ENCODE assay signal across 8 cellular contexts in genomic region chr14:35123388-35123703, GRCh38. TPM values are rescaled to one million over a fixed set of nuclear protein-coding genes. Genes with fewer than 3 reads are reported as not detected.
DNase-seq lines count a peak whose midpoint lies in the region; ATAC-seq and TF ChIP-seq lines count a peak whose summit lies in the region.

No MANE protein-coding gene starts in this region.

- no peaks in the 10 kb centered on the region for H3K27me3 Mint-ChIP-seq in activated T-cell treated with anti-CD3 and anti-CD28 coated beads, Interleukin-2, amount 50 U/mL, for 24 hours
- no peaks in the 10 kb centered on the region for H3K27me3 Mint-ChIP-seq in activated naive CD8-positive, alpha-beta T cell treated with anti-CD3 and anti-CD28 coated beads for 36 hours

- WGBS in thyroid gland, 2 donors: 37 to 39% methylated on average over 3 of the region's 3 CpGs

- no peaks in the 10 kb centered on the region for H3K27me3 ChIP-seq in thyroid gland

- H3K4me3 ChIP-seq in thyroid gland (replicated peaks in 1 of 3): peak overlapping the region in 2 of 3 donors; percentile 44 to 45

- no peaks in the 10 kb centered on the region for H3K36me3 ChIP-seq in thyroid gland

- no peak for TF ChIP-seq POLR2A in thyroid gland (IDR thresholded peaks at IDR 0.05)

- H3K9me3 ChIP-seq in thyroid gland: no peaks in the 10 kb centered on the region

- no peak for DNase-seq in activated T-cell treated with anti-CD3 and anti-CD28 coated beads, Interleukin-2, amount 50 U/mL, for 24 hours
- DNase-seq in activated T-cell treated with anti-CD3 and anti-CD28 coated beads, Interleukin-2, amount 50 U/mL, for 1 hour: no peak
- no peak for DNase-seq in activated naive CD8-positive, alpha-beta T cell treated with anti-CD3 and anti-CD28 coated beads for 36 hours
- peak; percentile 22 for DNase-seq in left kidney (ENCODE audit: low read depth, low spot score)
- DNase-seq in thyroid gland: no peak
- DNase-seq in AG20443 (ENCODE audit: low spot score): no peak
- no peak for DNase-seq in NCI-H187 (lab: John Stamatoyannopoulos, UW)

- H3K27ac Mint-ChIP-seq in activated T-cell treated with anti-CD3 and anti-CD28 coated beads, Interleukin-2, amount 50 U/mL, for 24 hours: peak overlapping the region; percentile 100
- H3K27ac Mint-ChIP-seq in activated naive CD8-positive, alpha-beta T cell treated with anti-CD3 and anti-CD28 coated beads for 36 hours: peak overlapping the region; percentile 97

- H3K4me1 Mint-ChIP-seq in activated T-cell treated with anti-CD3 and anti-CD28 coated beads, Interleukin-2, amount 50 U/mL, for 24 hours (ENCODE audit: low read depth): peaks cover 68% of the 10 kb centered on the region
- peaks cover 51% of the 10 kb centered on the region for H3K4me1 Mint-ChIP-seq in activated naive CD8-positive, alpha-beta T cell treated with anti-CD3 and anti-CD28 coated beads for 36 hours

- H3K36me3 Mint-ChIP-seq in activated T-cell treated with anti-CD3 and anti-CD28 coated beads, Interleukin-2, amount 50 U/mL, for 24 hours (ENCODE audit: low read depth): peaks cover 88% of the 10 kb centered on the region
- H3K36me3 Mint-ChIP-seq in activated naive CD8-positive, alpha-beta T cell treated with anti-CD3 and anti-CD28 coated beads for 36 hours: peaks cover 27% of the 10 kb centered on the region

- intact Hi-C loops in thyroid gland (cut with DNase I): loop anchor here (5.0 kb wide), 2 partner anchors 81 to 141 kb away; partner anchors contain the start of gene SRP54

- H3K4me1 ChIP-seq in thyroid gland: peaks cover 6 to 24% of the 10 kb centered on the region in 2 donors

- H3K27ac ChIP-seq in thyroid gland: peak overlapping the region in 2 of 3 donors; percentile 90 to 97

- TF ChIP-seq CTCF in thyroid gland (IDR thresholded peaks at IDR 0.05): no peak

- ATAC-seq in GM21737 (IDR thresholded peaks at IDR 0.05; ENCODE audit: unreplicated experiment): no peak

- peak overlapping the region; percentile 92 for H3K4me3 Mint-ChIP-seq in activated T-cell treated with anti-CD3 and anti-CD28 coated beads, Interleukin-2, amount 50 U/mL, for 24 hours
- H3K4me3 Mint-ChIP-seq in activated naive CD8-positive, alpha-beta T cell treated with anti-CD3 and anti-CD28 coated beads for 36 hours: peak overlapping the region; percentile 87

- H3K9me3 Mint-ChIP-seq in activated T-cell treated with anti-CD3 and anti-CD28 coated beads, Interleukin-2, amount 50 U/mL, for 24 hours: no peaks in the 10 kb centered on the region
- no peaks in the 10 kb centered on the region for H3K9me3 Mint-ChIP-seq in activated naive CD8-positive, alpha-beta T cell treated with anti-CD3 and anti-CD28 coated beads for 36 hours

RNA-seq across cellular contexts. Expression of gene PRORP, which starts 1.0 kb away (rescaled TPM):
- total RNA-seq in activated naive CD8-positive, alpha-beta T cell treated with anti-CD3 and anti-CD28 coated beads for 36 hours: 10 to 100 TPM; 33.6 to 38.0 TPM
- 10 to 100 TPM; 23.6 to 45.4 (median 42.3) TPM for total RNA-seq in thyroid gland

RNA-seq across cellular contexts. Expression of gene PPP2R3C, which starts 1.6 kb away (rescaled TPM):
- total RNA-seq in activated naive CD8-positive, alpha-beta T cell treated with anti-CD3 and anti-CD28 coated beads for 36 hours: 10 to 100 TPM; 36.3 to 42.4 TPM
- total RNA-seq in thyroid gland: 10 to 100 TPM; 15.1 to 31.0 (median 24.9) TPM
